In genomic region chr12:65170245-65170881, GRCh38 we compare ENCODE assay signal across 1 cellular context.
A peak's percentile ranks its signal among the peaks of the same experiment; 100 is the strongest.
TF ChIP-seq lines count a peak whose summit lies in the region.

No MANE protein-coding gene starts in this region.

TF ChIP-seq in H1, 55 proteins besides CTCF, POLR2A, EP300 and RAD21 (continued from another document):
- TF ChIP-seq YY1 (IDR thresholded peaks at IDR 0.05; ENCODE audit: low read depth, low read length) (0 out of 2 replicates have a peak, but pooled peaks have one; percentile 26), SP2 (IDR thresholded peaks at IDR 0.05; ENCODE audit: low read length) (no peak), GTF2F1 (IDR thresholded peaks at IDR 0.05; ENCODE audit: borderline replicate concordance, low read depth, low read length) (no peak), NANOG (IDR thresholded peaks at IDR 0.05; ENCODE audit: insufficient read depth, low read depth, low read length, poor library complexity, severe bottlenecking) (peak; percentile 20), SAP30 (IDR thresholded peaks at IDR 0.05; ENCODE audit: insufficient read depth, insufficient replicate concordance, low read length) (peak; percentile 68), SIN3A (conservative IDR thresholded peaks at IDR 0.05 in 1 of 2, IDR thresholded peaks at IDR 0.05 in 1 of 2; ENCODE audit: low read depth in 1 of 2, low read length in 2 of 2) (peak; percentile 19 to 46; a peak in 1 of 4 replicates), POLR2AphosphoS5 (IDR thresholded peaks at IDR 0.05; ENCODE audit: low read depth, low read length) (peak; percentile 47; the same call in 1 of the 2 replicates)
